ENCODE assay signal across 1 cellular context in the genomic region with DNA sequence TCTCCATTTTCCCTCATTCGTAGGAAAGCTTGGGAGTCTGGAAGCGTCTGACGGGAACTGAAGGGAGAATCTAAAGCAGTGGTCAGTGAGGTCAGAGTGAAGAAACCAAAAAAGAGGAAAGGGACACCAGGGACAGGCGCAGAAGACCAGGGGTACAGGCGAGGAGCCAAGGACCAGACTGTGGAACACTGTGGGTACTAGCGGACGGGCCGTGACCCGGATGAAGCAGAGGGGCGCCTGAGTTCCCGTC.
TF ChIP-seq lines count a peak whose summit lies in the region.

No MANE protein-coding gene starts in this region.

TF ChIP-seq in HEK293, 187 proteins besides CTCF, POLR2A, EP300 and RAD21 (continued from another document):
- TF ChIP-seq ZNF600 (tag by site-specific recombination; IDR thresholded peaks at IDR 0.05) (peak; percentile 37; the same call in 1 of the 2 replicates), ZBTB48 (tag by site-specific recombination; IDR thresholded peaks at IDR 0.05) (no peak), ZNF629 (tag by site-specific recombination; IDR thresholded peaks at IDR 0.05) (peak; percentile 46; the same call in 1 of the 2 replicates), YY2 (tag by site-specific recombination; IDR thresholded peaks at IDR 0.05) (no peak), ZNF394 (tag by site-specific recombination; IDR thresholded peaks at IDR 0.05; ENCODE audit: borderline replicate concordance) (no peak), ZNF324 (tag by site-specific recombination; IDR thresholded peaks at IDR 0.05) (0 out of 2 replicates have a peak, but pooled peaks have one; percentile 43), KLF7 (tag by site-specific recombination; IDR thresholded peaks at IDR 0.05; ENCODE audit: borderline replicate concordance) (no peak), ZXDB (tag by site-specific recombination; IDR thresholded peaks at IDR 0.05) (no peak), WT1 (tag by site-specific recombination; IDR thresholded peaks at IDR 0.05) (no peak), ZNF501 (tag by site-specific recombination; IDR thresholded peaks at IDR 0.05) (0 out of 2 replicates have a peak, but pooled peaks have one; percentile 12), ZNF426 (tag by site-specific recombination; IDR thresholded peaks at IDR 0.05) (no peak), GLI4 (tag by site-specific recombination; IDR thresholded peaks at IDR 0.05) (no peak), ZNF76 (tag by site-specific recombination; IDR thresholded peaks at IDR 0.05; ENCODE audit: borderline replicate concordance, low read depth) (peak; percentile 39; the same call in 1 of the 2 replicates), SP7 (tag by site-specific recombination; IDR thresholded peaks at IDR 0.05) (0 out of 2 replicates have a peak, but pooled peaks have one; percentile 24)
- TF ChIP-seq, protein P1, sequence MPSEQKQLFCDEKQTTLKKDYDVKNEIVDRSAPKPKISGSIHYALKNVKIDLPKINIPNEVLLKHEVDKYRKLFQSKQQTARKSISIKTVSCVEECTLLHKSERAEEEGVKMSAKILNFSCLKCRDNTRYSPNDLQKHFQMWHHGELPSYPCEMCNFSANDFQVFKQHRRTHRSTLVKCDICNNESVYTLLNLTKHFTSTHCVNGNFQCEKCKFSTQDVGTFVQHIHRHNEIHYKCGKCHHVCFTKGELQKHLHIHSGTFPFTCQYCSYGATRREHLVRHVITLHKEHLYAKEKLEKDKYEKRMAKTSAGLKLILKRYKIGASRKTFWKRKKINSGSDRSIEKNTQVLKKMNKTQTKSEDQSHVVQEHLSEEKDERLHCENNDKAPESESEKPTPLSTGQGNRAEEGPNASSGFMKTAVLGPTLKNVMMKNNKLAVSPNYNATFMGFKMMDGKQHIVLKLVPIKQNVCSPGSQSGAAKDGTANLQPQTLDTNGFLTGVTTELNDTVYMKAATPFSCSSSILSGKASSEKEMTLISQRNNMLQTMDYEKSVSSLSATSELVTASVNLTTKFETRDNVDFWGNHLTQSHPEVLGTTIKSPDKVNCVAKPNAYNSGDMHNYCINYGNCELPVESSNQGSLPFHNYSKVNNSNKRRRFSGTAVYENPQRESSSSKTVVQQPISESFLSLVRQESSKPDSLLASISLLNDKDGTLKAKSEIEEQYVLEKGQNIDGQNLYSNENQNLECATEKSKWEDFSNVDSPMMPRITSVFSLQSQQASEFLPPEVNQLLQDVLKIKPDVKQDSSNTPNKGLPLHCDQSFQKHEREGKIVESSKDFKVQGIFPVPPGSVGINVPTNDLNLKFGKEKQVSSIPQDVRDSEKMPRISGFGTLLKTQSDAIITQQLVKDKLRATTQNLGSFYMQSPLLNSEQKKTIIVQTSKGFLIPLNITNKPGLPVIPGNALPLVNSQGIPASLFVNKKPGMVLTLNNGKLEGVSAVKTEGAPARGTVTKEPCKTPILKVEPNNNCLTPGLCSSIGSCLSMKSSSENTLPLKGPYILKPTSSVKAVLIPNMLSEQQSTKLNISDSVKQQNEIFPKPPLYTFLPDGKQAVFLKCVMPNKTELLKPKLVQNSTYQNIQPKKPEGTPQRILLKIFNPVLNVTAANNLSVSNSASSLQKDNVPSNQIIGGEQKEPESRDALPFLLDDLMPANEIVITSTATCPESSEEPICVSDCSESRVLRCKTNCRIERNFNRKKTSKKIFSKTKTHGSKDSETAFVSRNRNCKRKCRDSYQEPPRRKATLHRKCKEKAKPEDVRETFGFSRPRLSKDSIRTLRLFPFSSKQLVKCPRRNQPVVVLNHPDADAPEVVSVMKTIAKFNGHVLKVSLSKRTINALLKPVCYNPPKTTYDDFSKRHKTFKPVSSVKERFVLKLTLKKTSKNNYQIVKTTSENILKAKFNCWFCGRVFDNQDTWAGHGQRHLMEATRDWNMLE (tag by site-specific recombination; conservative IDR thresholded peaks at IDR 0.05; ENCODE audit: low read depth): no peak
- TF ChIP-seq, protein P2, sequence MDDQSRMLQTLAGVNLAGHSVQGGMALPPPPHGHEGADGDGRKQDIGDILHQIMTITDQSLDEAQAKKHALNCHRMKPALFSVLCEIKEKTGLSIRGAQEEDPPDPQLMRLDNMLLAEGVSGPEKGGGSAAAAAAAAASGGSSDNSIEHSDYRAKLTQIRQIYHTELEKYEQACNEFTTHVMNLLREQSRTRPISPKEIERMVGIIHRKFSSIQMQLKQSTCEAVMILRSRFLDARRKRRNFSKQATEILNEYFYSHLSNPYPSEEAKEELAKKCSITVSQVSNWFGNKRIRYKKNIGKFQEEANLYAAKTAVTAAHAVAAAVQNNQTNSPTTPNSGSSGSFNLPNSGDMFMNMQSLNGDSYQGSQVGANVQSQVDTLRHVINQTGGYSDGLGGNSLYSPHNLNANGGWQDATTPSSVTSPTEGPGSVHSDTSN (CRISPR knock-in tag; IDR thresholded peaks at IDR 0.05): no peak
- TF ChIP-seq, protein P3, sequence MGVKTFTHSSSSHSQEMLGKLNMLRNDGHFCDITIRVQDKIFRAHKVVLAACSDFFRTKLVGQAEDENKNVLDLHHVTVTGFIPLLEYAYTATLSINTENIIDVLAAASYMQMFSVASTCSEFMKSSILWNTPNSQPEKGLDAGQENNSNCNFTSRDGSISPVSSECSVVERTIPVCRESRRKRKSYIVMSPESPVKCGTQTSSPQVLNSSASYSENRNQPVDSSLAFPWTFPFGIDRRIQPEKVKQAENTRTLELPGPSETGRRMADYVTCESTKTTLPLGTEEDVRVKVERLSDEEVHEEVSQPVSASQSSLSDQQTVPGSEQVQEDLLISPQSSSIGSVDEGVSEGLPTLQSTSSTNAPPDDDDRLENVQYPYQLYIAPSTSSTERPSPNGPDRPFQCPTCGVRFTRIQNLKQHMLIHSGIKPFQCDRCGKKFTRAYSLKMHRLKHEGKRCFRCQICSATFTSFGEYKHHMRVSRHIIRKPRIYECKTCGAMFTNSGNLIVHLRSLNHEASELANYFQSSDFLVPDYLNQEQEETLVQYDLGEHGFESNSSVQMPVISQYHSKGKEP (tag by site-specific recombination; IDR thresholded peaks at IDR 0.05): no peak
- TF ChIP-seq, protein P4, sequence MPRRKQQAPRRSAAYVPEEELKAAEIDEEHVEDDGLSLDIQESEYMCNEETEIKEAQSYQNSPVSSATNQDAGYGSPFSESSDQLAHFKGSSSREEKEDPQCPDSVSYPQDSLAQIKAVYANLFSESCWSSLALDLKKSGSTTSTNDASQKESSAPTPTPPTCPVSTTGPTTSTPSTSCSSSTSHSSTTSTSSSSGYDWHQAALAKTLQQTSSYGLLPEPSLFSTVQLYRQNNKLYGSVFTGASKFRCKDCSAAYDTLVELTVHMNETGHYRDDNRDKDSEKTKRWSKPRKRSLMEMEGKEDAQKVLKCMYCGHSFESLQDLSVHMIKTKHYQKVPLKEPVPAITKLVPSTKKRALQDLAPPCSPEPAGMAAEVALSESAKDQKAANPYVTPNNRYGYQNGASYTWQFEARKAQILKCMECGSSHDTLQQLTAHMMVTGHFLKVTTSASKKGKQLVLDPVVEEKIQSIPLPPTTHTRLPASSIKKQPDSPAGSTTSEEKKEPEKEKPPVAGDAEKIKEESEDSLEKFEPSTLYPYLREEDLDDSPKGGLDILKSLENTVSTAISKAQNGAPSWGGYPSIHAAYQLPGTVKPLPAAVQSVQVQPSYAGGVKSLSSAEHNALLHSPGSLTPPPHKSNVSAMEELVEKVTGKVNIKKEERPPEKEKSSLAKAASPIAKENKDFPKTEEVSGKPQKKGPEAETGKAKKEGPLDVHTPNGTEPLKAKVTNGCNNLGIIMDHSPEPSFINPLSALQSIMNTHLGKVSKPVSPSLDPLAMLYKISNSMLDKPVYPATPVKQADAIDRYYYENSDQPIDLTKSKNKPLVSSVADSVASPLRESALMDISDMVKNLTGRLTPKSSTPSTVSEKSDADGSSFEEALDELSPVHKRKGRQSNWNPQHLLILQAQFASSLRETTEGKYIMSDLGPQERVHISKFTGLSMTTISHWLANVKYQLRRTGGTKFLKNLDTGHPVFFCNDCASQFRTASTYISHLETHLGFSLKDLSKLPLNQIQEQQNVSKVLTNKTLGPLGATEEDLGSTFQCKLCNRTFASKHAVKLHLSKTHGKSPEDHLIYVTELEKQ (tag by site-specific recombination; IDR thresholded peaks at IDR 0.05; ENCODE audit: borderline replicate concordance): no peak
